ENCODE assay signal across 9 cellular contexts in genomic region chr22:23251445-23252093, GRCh38.
DNase-seq lines count a peak whose midpoint lies in the region; ATAC-seq and TF ChIP-seq lines count a peak whose summit lies in the region.
"Had no signal": no experiment of that assay in that cellular context is flagged by ENCODE, and none has a peak within 500 bp of the region (broad histone marks: within the 10 kb centered on the region; RNA-seq: fewer than 3 reads in every experiment).

No MANE protein-coding gene starts in this region.

- H3K27me3 ChIP-seq in transverse colon (no peaks in the 10 kb centered on the region), A673 (replicated peaks; ENCODE audit: insufficient read depth, low read depth, low read length, poor library complexity) (no peaks in the 10 kb centered on the region), neural progenitor cell (no peaks in the 10 kb centered on the region)

- no peak overlapping the region for H3K4me2 ChIP-seq in neural progenitor cell

- TF ChIP-seq CTCF in fibroblast of pulmonary artery (IDR thresholded peaks at IDR 0.05; ENCODE audit: low read length, missing control alignments) = no peak
- TF ChIP-seq CTCF in transverse colon (IDR thresholded peaks at IDR 0.05) = no peak
- TF ChIP-seq CTCF in A673 (conservative IDR thresholded peaks at IDR 0.05; ENCODE audit: low read depth, low read length) = no peak
- TF ChIP-seq CTCF in neural progenitor cell (IDR thresholded peaks at IDR 0.05) = no peak

- BruUV-seq in A673 (replicated peaks; lab: Mats Ljungman, UMichigan) = no TSS peak

- H3K27ac ChIP-seq in transverse colon = no peak overlapping the region
- no peak overlapping the region for H3K27ac ChIP-seq in A673 (ENCODE audit: low read depth, low read length, poor library complexity, severe bottlenecking)
- no peak overlapping the region for H3K27ac ChIP-seq in neural progenitor cell

- in situ Hi-C loops in transverse colon (cut with MboI; ENCODE audit: low pct_ligation_motif_present in 1 of 4, low pct_unique_long_range_greater_than_20kb in 1 of 4, low sequenced_read_pairs in 3 of 4) = no loop called here

- peaks cover 53% of the 10 kb centered on the region for H3K79me2 ChIP-seq in neural progenitor cell (ENCODE audit: low read depth)

- no peak for ATAC-seq in GM19035 (IDR thresholded peaks at IDR 0.05; ENCODE audit: unreplicated experiment)

- H3K9me3 ChIP-seq in transverse colon (no peaks in the 10 kb centered on the region), A673 (ENCODE audit: low read depth, low read length, poor library complexity, severe bottlenecking) (no peaks in the 10 kb centered on the region), neural progenitor cell (ENCODE audit: low read depth) (no peaks in the 10 kb centered on the region)

- H4K20me1 ChIP-seq in neural progenitor cell (ENCODE audit: low read depth) = peaks cover 61% of the 10 kb centered on the region

- CTCF ChIA-PET in A673 (lab: Charles Lee) = no interaction called here

- H3K4me3 ChIP-seq in fibroblast of pulmonary artery (replicated peaks; ENCODE audit: low read depth, low read length) (no peak overlapping the region), transverse colon (no peak overlapping the region), A673 (ENCODE audit: low read depth, low read length, poor library complexity, severe bottlenecking) (no peak overlapping the region), neural progenitor cell (no peak overlapping the region)

- no peak for TF ChIP-seq POLR2A in transverse colon (IDR thresholded peaks at IDR 0.05)

- peaks cover 9% of the 10 kb centered on the region for H3K27me3 Mint-ChIP-seq in neural progenitor cell (ENCODE audit: insufficient read depth, low read depth)

- H3K27ac Mint-ChIP-seq in neural progenitor cell = no peak overlapping the region

- POLR2A ChIA-PET in A673 (lab: Charles Lee; ENCODE audit: low non-redundant PET) = interaction anchor here (0.6 kb wide), 1 partner anchor 14 kb away, joined by 4 read pairs; no protein-coding TSS in a partner anchor

- H3K4me1 ChIP-seq in transverse colon (peaks cover 3 to 15% (median 6%) of the 10 kb centered on the region in 4 donors), A673 (ENCODE audit: insufficient read depth, low read length, poor library complexity, severe bottlenecking) (peaks cover 4% of the 10 kb centered on the region), neural progenitor cell (peaks cover 18% of the 10 kb centered on the region)

- intact Hi-C loops in transverse colon (cut with DNase I; ENCODE audit: low total_unique reads) (no loop called here), A673 (cut with micrococcal nuclease; ENCODE audit: unreplicated experiment) (no loop called here)

- H3K4me3 Mint-ChIP-seq in neural progenitor cell = no peak overlapping the region

- H3K9ac ChIP-seq in neural progenitor cell = no peak overlapping the region

- H3K4me1 Mint-ChIP-seq in neural progenitor cell = peaks cover 42% of the 10 kb centered on the region

- no peaks in the 10 kb centered on the region for H3F3A ChIP-seq in neural progenitor cell (ENCODE audit: low read depth)

- no peak for TF ChIP-seq EP300 in transverse colon (IDR thresholded peaks at IDR 0.05; ENCODE audit: low read depth)

- 85% methylated on average over 8 of the region's 8 CpGs; no CpG with 5 or more reads in 1 of the 2 donors for WGBS in transverse colon (ENCODE audit: low coverage in 1 of 2), 2 donors

- peak; percentile 31 for DNase-seq in stimulated activated CD4-positive, alpha-beta T cell treated with anti-CD3 and anti-CD28 coated beads, Interleukin-1b, Interleukin-23, amount 100 ng/mL, for 48 hours
- DNase-seq in stimulated activated CD4-positive, alpha-beta T cell treated with anti-CD3 and anti-CD28 coated beads, Interleukin-4, amount 100 ng/mL, for 24 hours = no peak
- DNase-seq in RPMI7951 (ENCODE audit: low read depth) = peak; percentile 15
- DNase-seq in fibroblast of pulmonary artery (ENCODE audit: low read depth) = peak; percentile 10
- peak; percentile 43 for DNase-seq in transverse colon
- DNase-seq in A673 (ENCODE audit: low spot score) = no peak
- no peak for DNase-seq in neural progenitor cell (ENCODE audit: low spot score)
- DNase-seq: NCI-H2029 had no signal

- H3K9me3 Mint-ChIP-seq in neural progenitor cell = no peaks in the 10 kb centered on the region

- H2AFZ ChIP-seq in neural progenitor cell (replicated peaks) = no peak overlapping the region

- H3K36me3 Mint-ChIP-seq in neural progenitor cell = peaks cover 27% of the 10 kb centered on the region

- H3K36me3 ChIP-seq in transverse colon (no peaks in the 10 kb centered on the region), A673 (ENCODE audit: insufficient read depth, low read length, poor library complexity, severe bottlenecking) (no peaks in the 10 kb centered on the region), neural progenitor cell (no peaks in the 10 kb centered on the region)

Comparison
In these comparisons a context has a peak if more than half of its experiments do, and no peak if none do; other contexts are left out.
1. DNase-seq: peak in stimulated activated CD4-positive, alpha-beta T cell treated with anti-CD3 and anti-CD28 coated beads, Interleukin-1b, Interleukin-23, amount 100 ng/mL, for 48 hours (single experiment), RPMI7951 (single experiment), fibroblast of pulmonary artery (single experiment) and transverse colon (single experiment); none in stimulated activated CD4-positive, alpha-beta T cell treated with anti-CD3 and anti-CD28 coated beads, Interleukin-4, amount 100 ng/mL, for 24 hours (single experiment), A673 (single experiment) and neural progenitor cell (single experiment).